10 cellular contexts compared by ENCODE assay signal in genomic region chr3:31219131-31219843, GRCh38.
DNase-seq lines count a peak whose midpoint lies in the region; ATAC-seq and TF ChIP-seq lines count a peak whose summit lies in the region.
"Had no signal": no experiment of that assay in that cellular context is flagged by ENCODE, and none has a peak within 500 bp of the region (broad histone marks: within the 10 kb centered on the region; RNA-seq: fewer than 3 reads in every experiment).

No MANE protein-coding gene starts in this region.

- H3K9me3 ChIP-seq in endodermal cell (ENCODE audit: control insufficient read depth, low read length) (no peaks in the 10 kb centered on the region), WERI-Rb-1 (ENCODE audit: severe bottlenecking) (no peaks in the 10 kb centered on the region)
- H3K9me3 ChIP-seq: thoracic aorta had no signal

- no peaks in the 10 kb centered on the region for H3K27me3 Mint-ChIP-seq in endodermal cell (ENCODE audit: insufficient read depth)

- H3K4me1 ChIP-seq in endodermal cell (ENCODE audit: control insufficient read depth, insufficient read depth, low read length) = no peaks in the 10 kb centered on the region

- 90% methylated on average over 2 of the region's 2 CpGs; no CpG with 5 or more reads in 1 of the 2 experiments for WGBS in endodermal cell (ENCODE audit: insufficient coverage in 1 of 2, insufficient read length in 1 of 2), 2 experiments

- H3K4me3 ChIP-seq in brain microvascular endothelial cell (ENCODE audit: low read depth, low read length) (no peak overlapping the region), endodermal cell (ENCODE audit: low read length) (no peak overlapping the region), WERI-Rb-1 (ENCODE audit: low read depth, low read length) (no peak overlapping the region)
- H3K4me3 ChIP-seq: thoracic aorta had no signal

- H3K27ac Mint-ChIP-seq in endodermal cell = no peak overlapping the region

- no peaks in the 10 kb centered on the region for H3K36me3 Mint-ChIP-seq in endodermal cell (ENCODE audit: low read depth)

- no peak overlapping the region for H3K27ac ChIP-seq in brain microvascular endothelial cell
- H3K27ac ChIP-seq in endodermal cell (ENCODE audit: low read depth, low read length) = no peak overlapping the region
- no peak overlapping the region for H3K27ac ChIP-seq in WERI-Rb-1
- H3K27ac ChIP-seq: thoracic aorta had no signal

- in situ Hi-C loops in brain microvascular endothelial cell (cut with HindIII; ENCODE audit: low pct_ligation_motif_present, low sequenced_read_pairs) = no loop called here

- DNase-seq in GM04503 (ENCODE audit: low read depth) (peak; percentile 19), brain microvascular endothelial cell (peak; percentile 80), AG08396 (ENCODE audit: low spot score) (no peak), endodermal cell (no peak), activated gamma-delta T cell (lab: John Stamatoyannopoulos, UW) (no peak), WERI-Rb-1 (no peak)
- DNase-seq: retina had no signal

- ATAC-seq in GM21515 (IDR thresholded peaks at IDR 0.05; ENCODE audit: unreplicated experiment) = peak; percentile 68
- ATAC-seq in HG03469 (IDR thresholded peaks at IDR 0.05; ENCODE audit: unreplicated experiment) = peak; percentile 68

- TF ChIP-seq CTCF in brain microvascular endothelial cell (IDR thresholded peaks at IDR 0.05; ENCODE audit: low read depth, low read length, missing control alignments) (no peak), endodermal cell (conservative IDR thresholded peaks at IDR 0.05) (no peak), WERI-Rb-1 (IDR thresholded peaks at IDR 0.05; ENCODE audit: low read depth, low read length) (no peak)

- H3K4me1 Mint-ChIP-seq in endodermal cell = no peaks in the 10 kb centered on the region

- no peak overlapping the region for H3K4me3 Mint-ChIP-seq in endodermal cell

- no peaks in the 10 kb centered on the region for H3K9me3 Mint-ChIP-seq in endodermal cell

- H3K36me3 ChIP-seq in brain microvascular endothelial cell (replicated peaks) (no peaks in the 10 kb centered on the region), endodermal cell (ENCODE audit: control insufficient read depth, insufficient read depth, low read length) (no peaks in the 10 kb centered on the region), WERI-Rb-1 (no peaks in the 10 kb centered on the region)
- H3K36me3 ChIP-seq: thoracic aorta had no signal

- H3K9ac ChIP-seq in endodermal cell (ENCODE audit: extremely low read depth, low read length, poor library complexity, severe bottlenecking) = no peak overlapping the region

- H3K27me3 ChIP-seq in brain microvascular endothelial cell (replicated peaks) (no peaks in the 10 kb centered on the region), endodermal cell (ENCODE audit: control insufficient read depth, insufficient read depth, low read length, poor library complexity, severe bottlenecking) (no peaks in the 10 kb centered on the region), WERI-Rb-1 (ENCODE audit: insufficient read depth, low read depth, severe bottlenecking) (no peaks in the 10 kb centered on the region)

Comparison
In these comparisons a context has a peak if more than half of its experiments do, and no peak if none do; other contexts are left out.
1. DNase-seq: peak in GM04503 (single experiment) and brain microvascular endothelial cell (single experiment); none in AG08396 (single experiment), endodermal cell (single experiment), activated gamma-delta T cell (single experiment) and WERI-Rb-1 (single experiment).